27 cellular contexts compared by ENCODE assay signal in genomic region chr10:86247588-86247987, GRCh38.
"Had no signal": no experiment of that assay in that cellular context is flagged by ENCODE, and none has a peak within 500 bp of the region (broad histone marks: within the 10 kb centered on the region; RNA-seq: fewer than 3 reads in every experiment).

No MANE protein-coding gene starts in this region.

- H3K4me3 Mint-ChIP-seq: immature natural killer cell; naive thymus-derived CD8-positive, alpha-beta T cell; nephron; neural crest cell; stimulated activated effector memory CD8-positive, alpha-beta T cell treated with anti-CD3 and anti-CD28 coated beads, Interleukin-12 subunit alpha, Interleukin-12 subunit beta, amount 100 ng/mL, for 72 hours; stimulated activated naive CD8-positive, alpha-beta T cell treated with anti-CD3 and anti-CD28 coated beads, Interleukin-15, Interleukin-2, amounts not matched to agents 100 ng/mL and 50 ng/mL, for 24 hours had no signal

- H3K4me1 Mint-ChIP-seq: immature natural killer cell; naive thymus-derived CD8-positive, alpha-beta T cell; stimulated activated effector memory CD8-positive, alpha-beta T cell treated with anti-CD3 and anti-CD28 coated beads, Interleukin-12 subunit alpha, Interleukin-12 subunit beta, amount 100 ng/mL, for 72 hours had no signal

- H3K9me3 ChIP-seq: lower lobe of right lung, neutrophil, ovary, prostate gland, suprapubic skin, thoracic aorta, tibial artery, upper lobe of right lung had no signal

- H3K27ac ChIP-seq: left lung, lower lobe of right lung, neutrophil, ovary, prostate gland, skin epidermis, suprapubic skin, thoracic aorta, tibial artery, upper lobe of right lung had no signal

- DNase-seq: hypothalamus; immature natural killer cell; left colon; left lung; lower lobe of right lung; mammary epithelial cell; mesenchymal stem cell; naive thymus-derived CD8-positive, alpha-beta T cell; occipital lobe; ovary; retina; right cardiac atrium; stimulated activated CD4-positive, alpha-beta T cell treated with anti-CD3 and anti-CD28 coated beads, Interleukin-4, amount 100 ng/mL, for 24 hours; stimulated activated naive CD4-positive, alpha-beta T cell; tibial artery; trophoblast cell; upper lobe of right lung had no signal

- H3K36me3 Mint-ChIP-seq: immature natural killer cell; stimulated activated effector memory CD8-positive, alpha-beta T cell treated with anti-CD3 and anti-CD28 coated beads, Interleukin-12 subunit alpha, Interleukin-12 subunit beta, amount 100 ng/mL, for 72 hours had no signal

- ATAC-seq: left colon; left lung; lower lobe of right lung; naive thymus-derived CD8-positive, alpha-beta T cell; right cardiac atrium; sciatic nerve; stimulated activated effector memory CD8-positive, alpha-beta T cell treated with anti-CD3 and anti-CD28 coated beads, Interleukin-12 subunit alpha, Interleukin-12 subunit beta, amount 100 ng/mL, for 72 hours; upper lobe of right lung had no signal

- H3K36me3 ChIP-seq: left lung, lower lobe of right lung, neutrophil, ovary, prostate gland, suprapubic skin, thoracic aorta, tibial artery, upper lobe of right lung had no signal

- H3K9me3 Mint-ChIP-seq: stimulated activated effector memory CD8-positive, alpha-beta T cell treated with anti-CD3 and anti-CD28 coated beads, Interleukin-12 subunit alpha, Interleukin-12 subunit beta, amount 100 ng/mL, for 72 hours; stimulated activated naive CD8-positive, alpha-beta T cell treated with anti-CD3 and anti-CD28 coated beads, Interleukin-15, Interleukin-2, amounts not matched to agents 100 ng/mL and 50 ng/mL, for 24 hours had no signal

- H3K27me3 ChIP-seq: left lung, neutrophil, ovary, tibial artery, upper lobe of right lung had no signal

- H3K27me3 Mint-ChIP-seq: stimulated activated naive CD8-positive, alpha-beta T cell treated with anti-CD3 and anti-CD28 coated beads, Interleukin-15, Interleukin-2, amounts not matched to agents 100 ng/mL and 50 ng/mL, for 24 hours had no signal

- H3K4me3 ChIP-seq: left lung, lower lobe of right lung, ovary, prostate gland, skin epidermis, suprapubic skin, thoracic aorta, tibial artery, upper lobe of right lung had no signal

- H3K27ac Mint-ChIP-seq: immature natural killer cell; naive thymus-derived CD8-positive, alpha-beta T cell; nephron; stimulated activated effector memory CD8-positive, alpha-beta T cell treated with anti-CD3 and anti-CD28 coated beads, Interleukin-12 subunit alpha, Interleukin-12 subunit beta, amount 100 ng/mL, for 72 hours; stimulated activated naive CD8-positive, alpha-beta T cell treated with anti-CD3 and anti-CD28 coated beads, Interleukin-15, Interleukin-2, amounts not matched to agents 100 ng/mL and 50 ng/mL, for 24 hours had no signal

- H3K4me1 ChIP-seq: left lung, lower lobe of right lung, prostate gland, upper lobe of right lung had no signal
